In the genomic region with DNA sequence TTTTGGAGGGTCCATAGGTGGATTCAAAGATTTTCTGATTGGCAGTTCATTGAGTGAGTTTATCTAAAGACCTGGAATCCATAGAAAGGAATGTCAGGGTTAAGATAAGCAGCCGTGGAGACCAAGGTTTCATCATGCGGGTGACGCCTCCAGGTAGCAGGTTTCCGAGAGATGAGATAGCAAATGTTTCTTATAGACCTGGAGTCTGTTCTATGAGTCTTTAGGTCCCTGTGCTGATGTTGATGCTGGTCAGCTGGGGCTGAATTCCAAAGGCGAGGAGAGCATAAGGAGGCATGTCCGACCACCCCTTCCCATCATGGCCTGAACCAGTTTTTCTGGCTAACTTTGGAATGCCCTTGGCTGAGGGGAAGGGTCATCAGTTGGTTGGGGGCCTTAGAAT, we compare ENCODE assay signal across 14 cellular contexts.
DNase-seq lines count a peak whose midpoint lies in the region; ATAC-seq and TF ChIP-seq lines count a peak whose summit lies in the region.
"Had no signal": no experiment of that assay in that cellular context is flagged by ENCODE, and none has a peak within 500 bp of the region (broad histone marks: within the 10 kb centered on the region; RNA-seq: fewer than 3 reads in every experiment).

No MANE protein-coding gene starts in this region.

- peak overlapping the region; percentile 35 to 96 (median 52); a peak in 5 of 7 replicates for H3K27ac Mint-ChIP-seq in H9
- H3K27ac Mint-ChIP-seq in WTC11: peak overlapping the region; percentile 100
- H3K27ac Mint-ChIP-seq in immature natural killer cell: peak overlapping the region; percentile 26 to 72 (median 50)
- H3K27ac Mint-ChIP-seq in progenitor cell of endocrine pancreas: peak overlapping the region; percentile 78
- H3K27ac Mint-ChIP-seq: B cell; CD4-positive, alpha-beta T cell had no signal

- no peak overlapping the region for H2BK20ac ChIP-seq in H9 (ENCODE audit: low read depth, low read length, poor library complexity, severe bottlenecking)

- no peak overlapping the region for H2BK12ac ChIP-seq in H9 (ENCODE audit: insufficient read length, low read depth, low read length)

- no peak overlapping the region for H3K9ac ChIP-seq in H9 (ENCODE audit: extremely low read depth, insufficient read length, low read length)

- H4K5ac ChIP-seq in H9 (ENCODE audit: insufficient read length, low read depth, low read length): no peak overlapping the region

- H3K4me3 Mint-ChIP-seq in H9: no peak overlapping the region
- H3K4me3 Mint-ChIP-seq in WTC11: no peak overlapping the region
- no peak overlapping the region for H3K4me3 Mint-ChIP-seq in immature natural killer cell
- H3K4me3 Mint-ChIP-seq in progenitor cell of endocrine pancreas (ENCODE audit: low read depth): no peak overlapping the region
- H3K4me3 Mint-ChIP-seq: B cell; CD4-positive, alpha-beta T cell had no signal

- H4K20me1 ChIP-seq in H9 (ENCODE audit: control insufficient read depth, insufficient read depth, insufficient read length): no peaks in the 10 kb centered on the region

- H3K9me3 Mint-ChIP-seq in H9 (no peaks in the 10 kb centered on the region; a peak in 2 of 5 replicates), WTC11 (0 out of 2 replicates have a peak, but pooled peaks cover 3% of the 10 kb centered on the region), immature natural killer cell (no peaks in the 10 kb centered on the region), progenitor cell of endocrine pancreas (ENCODE audit: low read depth) (no peaks in the 10 kb centered on the region)
- H3K9me3 Mint-ChIP-seq: CD4-positive, alpha-beta T cell had no signal

- H3K27me3 Mint-ChIP-seq in H9 (ENCODE audit: low read depth): no peaks in the 10 kb centered on the region; the same call in 1 of the 2 replicates
- no peaks in the 10 kb centered on the region for H3K27me3 Mint-ChIP-seq in WTC11 (ENCODE audit: low read depth)
- peaks cover 0 to 9% (median 2%) of the 10 kb centered on the region in 3 donors for H3K27me3 Mint-ChIP-seq in immature natural killer cell (ENCODE audit: low read depth in 3 of 3)
- no peaks in the 10 kb centered on the region for H3K27me3 Mint-ChIP-seq in progenitor cell of endocrine pancreas
- H3K27me3 Mint-ChIP-seq: B cell; CD4-positive, alpha-beta T cell had no signal

- no peak overlapping the region for H4K91ac ChIP-seq in H9 (ENCODE audit: insufficient read length, low read depth, low read length)

- H3K4me3 ChIP-seq in dorsolateral prefrontal cortex: no peak overlapping the region

- intact Hi-C loops in dorsolateral prefrontal cortex (cut with DNase I): no loop called here

- DNase-seq in H9 (no peak), WTC11 (ENCODE audit: low spot score) (no peak), immature natural killer cell (no peak), progenitor cell of endocrine pancreas (ENCODE audit: low spot score, unreplicated experiment) (no peak), NK-92 (lab: John Stamatoyannopoulos, UW; ENCODE audit: unreplicated experiment) (no peak), dorsolateral prefrontal cortex (no peak)
- no peak for DNase-seq in activated effector memory CD4-positive, alpha-beta T cell treated with anti-CD3 and anti-CD28 coated beads, Interleukin-2, amount 50 U/mL, for 16 hours
- DNase-seq in activated CD4-positive, alpha-beta T cell treated with anti-CD3 and anti-CD28 coated beads, Interleukin-2, amount 50 U/mL, for 4 hours: no peak
- DNase-seq: C1 segment of cervical spinal cord; CD4-positive, alpha-beta T cell; DMS79 had no signal

- H3K9me3 ChIP-seq in H9 (ENCODE audit: control insufficient read depth, low read depth, low read length): no peaks in the 10 kb centered on the region

- no peak overlapping the region for H2BK120ac ChIP-seq in H9 (ENCODE audit: low read depth, low read length, poor library complexity, severe bottlenecking)

- no peak overlapping the region for H3T11ph ChIP-seq in H9 (ENCODE audit: low read length)

- CTCF ChIA-PET in WTC11 (lab: Charles Lee): interaction anchor here (0.7 kb wide), 1 partner anchor 172 kb away, joined by 4 read pairs; no protein-coding TSS in a partner anchor

- H3K4ac ChIP-seq in H9 (ENCODE audit: low read depth, low read length): no peak overlapping the region

- no peaks in the 10 kb centered on the region for H3K79me1 ChIP-seq in H9 (ENCODE audit: insufficient read depth, low read depth, low read length, poor library complexity, severe bottlenecking)

- H3K27me3 ChIP-seq in H9 (ENCODE audit: insufficient read depth, low read length) (no peaks in the 10 kb centered on the region), dorsolateral prefrontal cortex (peaks cover 0 to 7% (median 0%) of the 10 kb centered on the region in 45 donors)

- H3K23ac ChIP-seq in H9 (ENCODE audit: insufficient read length, low read depth, low read length): no peak overlapping the region

- WGBS in H9 (ENCODE audit: extremely low coverage, insufficient read length, low lambda C conversion rate): no CpG with 5 or more reads among the region's 6 CpGs

- H3K36me3 Mint-ChIP-seq in H9 (ENCODE audit: insufficient read depth in 1 of 3, low read depth in 3 of 3) (peaks cover 0 to 12% (median 6%) of the 10 kb centered on the region in 3 experiments; a peak in 4 of 7 replicates), WTC11 (peaks cover 12% of the 10 kb centered on the region), immature natural killer cell (peaks cover 0 to 7% (median 4%) of the 10 kb centered on the region in 3 donors), progenitor cell of endocrine pancreas (ENCODE audit: insufficient read depth) (peaks cover 12% of the 10 kb centered on the region)

- H3K4me1 Mint-ChIP-seq in H9: peaks cover 50 to 67% of the 10 kb centered on the region in 2 experiments
- H3K4me1 Mint-ChIP-seq in WTC11: peaks cover 80% of the 10 kb centered on the region
- peaks cover 75 to 90% of the 10 kb centered on the region in 2 donors for H3K4me1 Mint-ChIP-seq in immature natural killer cell
- H3K4me1 Mint-ChIP-seq in progenitor cell of endocrine pancreas (ENCODE audit: low read depth): peaks cover 42% of the 10 kb centered on the region

- no peak overlapping the region for H2BK5ac ChIP-seq in H9 (ENCODE audit: insufficient read length, low read length)

- H3K56ac ChIP-seq in H9 (ENCODE audit: insufficient read length, low read depth, low read length): no peak overlapping the region

- no peak overlapping the region for H2AFZ ChIP-seq in H9 (ENCODE audit: low read length)

- no peaks in the 10 kb centered on the region; the same call in 1 of the 2 replicates for H3K79me2 ChIP-seq in H9 (ENCODE audit: insufficient read depth, low read length)

- POLR2A ChIA-PET in WTC11 (lab: Charles Lee): no interaction called here

- no peak overlapping the region for H3K4me2 ChIP-seq in H9 (ENCODE audit: insufficient read depth, insufficient read length, low read length)

- H3K18ac ChIP-seq in H9 (ENCODE audit: insufficient read length, low read depth, low read length): no peak overlapping the region

- H4K8ac ChIP-seq in H9 (replicated peaks; ENCODE audit: insufficient read length, low read depth, low read length): no peak overlapping the region

- no peak overlapping the region for H2BK15ac ChIP-seq in H9 (ENCODE audit: low read depth, low read length)

- no peak for ATAC-seq in WTC11
- ATAC-seq: HCT116, HepG2 had no signal

- H3K14ac ChIP-seq in H9 (ENCODE audit: insufficient read depth, low read length): no peak overlapping the region

- no peak overlapping the region for H3K27ac ChIP-seq in H9 (ENCODE audit: insufficient read length, low read depth, low read length)
- no peak overlapping the region for H3K27ac ChIP-seq in dorsolateral prefrontal cortex

- H2AK5ac ChIP-seq in H9 (ENCODE audit: insufficient read length, low read length): no peak overlapping the region

- H3K23me2 ChIP-seq in H9 (ENCODE audit: insufficient read length, low read depth, low read length, poor library complexity, severe bottlenecking): peaks cover 3% of the 10 kb centered on the region

- peaks cover 13% of the 10 kb centered on the region; the same call in 1 of the 2 replicates for H3K4me1 ChIP-seq in H9 (ENCODE audit: insufficient read depth, low read length)

- TF ChIP-seq CTCF in H9 (conservative IDR thresholded peaks at IDR 0.05) (no peak), WTC11 (IDR thresholded peaks at IDR 0.05) (no peak), progenitor cell of endocrine pancreas (IDR thresholded peaks at IDR 0.05; ENCODE audit: unreplicated experiment) (no peak), dorsolateral prefrontal cortex (IDR thresholded peaks at IDR 0.05 in 54 of 56, conservative IDR thresholded peaks at IDR 0.05 in 2 of 56; ENCODE audit: low read depth in 1 of 56, partially characterized antibody in 56 of 56) (no peak)

TF ChIP-seq in WTC11, 78 proteins besides CTCF, POLR2A, EP300 and RAD21:
- no peak for TF ChIP-seq JAZF1 (CRISPR knock-in tag; IDR thresholded peaks at IDR 0.05)
- TF ChIP-seq, protein P1, sequence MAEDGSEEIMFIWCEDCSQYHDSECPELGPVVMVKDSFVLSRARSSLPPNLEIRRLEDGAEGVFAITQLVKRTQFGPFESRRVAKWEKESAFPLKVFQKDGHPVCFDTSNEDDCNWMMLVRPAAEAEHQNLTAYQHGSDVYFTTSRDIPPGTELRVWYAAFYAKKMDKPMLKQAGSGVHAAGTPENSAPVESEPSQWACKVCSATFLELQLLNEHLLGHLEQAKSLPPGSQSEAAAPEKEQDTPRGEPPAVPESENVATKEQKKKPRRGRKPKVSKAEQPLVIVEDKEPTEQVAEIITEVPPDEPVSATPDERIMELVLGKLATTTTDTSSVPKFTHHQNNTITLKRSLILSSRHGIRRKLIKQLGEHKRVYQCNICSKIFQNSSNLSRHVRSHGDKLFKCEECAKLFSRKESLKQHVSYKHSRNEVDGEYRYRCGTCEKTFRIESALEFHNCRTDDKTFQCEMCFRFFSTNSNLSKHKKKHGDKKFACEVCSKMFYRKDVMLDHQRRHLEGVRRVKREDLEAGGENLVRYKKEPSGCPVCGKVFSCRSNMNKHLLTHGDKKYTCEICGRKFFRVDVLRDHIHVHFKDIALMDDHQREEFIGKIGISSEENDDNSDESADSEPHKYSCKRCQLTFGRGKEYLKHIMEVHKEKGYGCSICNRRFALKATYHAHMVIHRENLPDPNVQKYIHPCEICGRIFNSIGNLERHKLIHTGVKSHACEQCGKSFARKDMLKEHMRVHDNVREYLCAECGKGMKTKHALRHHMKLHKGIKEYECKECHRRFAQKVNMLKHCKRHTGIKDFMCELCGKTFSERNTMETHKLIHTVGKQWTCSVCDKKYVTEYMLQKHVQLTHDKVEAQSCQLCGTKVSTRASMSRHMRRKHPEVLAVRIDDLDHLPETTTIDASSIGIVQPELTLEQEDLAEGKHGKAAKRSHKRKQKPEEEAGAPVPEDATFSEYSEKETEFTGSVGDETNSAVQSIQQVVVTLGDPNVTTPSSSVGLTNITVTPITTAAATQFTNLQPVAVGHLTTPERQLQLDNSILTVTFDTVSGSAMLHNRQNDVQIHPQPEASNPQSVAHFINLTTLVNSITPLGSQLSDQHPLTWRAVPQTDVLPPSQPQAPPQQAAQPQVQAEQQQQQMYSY (CRISPR knock-in tag; IDR thresholded peaks at IDR 0.05): peak; percentile 69
TF ChIP-seq in WTC11: peak in this region for 1.

Comparison
In these comparisons a context has a peak if more than half of its experiments do, and no peak if none do; other contexts are left out.
1. H3K27ac Mint-ChIP-seq: peak in every context shown above with its lines; median percentile 100 in WTC11; 78 in progenitor cell of endocrine pancreas; 52 in H9; 50 in immature natural killer cell.